In the genomic region with DNA sequence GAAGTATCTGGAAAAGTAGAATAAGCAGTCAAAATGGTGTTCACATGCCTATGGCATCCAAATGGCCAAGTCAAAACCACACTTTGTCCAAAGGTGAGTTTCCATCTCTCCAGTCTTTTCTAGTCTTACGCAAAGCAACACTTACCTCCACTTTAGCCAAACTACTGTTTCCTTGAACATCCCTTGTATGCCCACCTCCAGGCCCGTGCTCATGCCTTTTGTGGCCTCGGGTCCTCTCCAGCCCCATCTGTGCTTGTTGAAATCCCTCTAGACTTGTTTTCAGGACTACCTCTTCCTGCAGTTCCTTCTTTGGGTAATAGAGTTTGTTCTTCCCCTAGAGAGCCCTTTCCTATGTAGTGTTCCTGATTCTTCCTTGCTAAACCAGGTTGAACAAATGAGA, we compare ENCODE assay signal across 22 cellular contexts.
DNase-seq lines count a peak whose midpoint lies in the region; ATAC-seq and TF ChIP-seq lines count a peak whose summit lies in the region.
"Had no signal": no experiment of that assay in that cellular context is flagged by ENCODE, and none has a peak within 500 bp of the region (broad histone marks: within the 10 kb centered on the region; RNA-seq: fewer than 3 reads in every experiment).

No MANE protein-coding gene starts in this region.

- no peak for TF ChIP-seq POLR2A in heart left ventricle (IDR thresholded peaks at IDR 0.05)

- peaks cover 3% of the 10 kb centered on the region for H3K9me3 Mint-ChIP-seq in neural crest cell
- no peaks in the 10 kb centered on the region for H3K9me3 Mint-ChIP-seq in natural killer cell treated with Interleukin-12 subunit alpha and Interleukin-12 subunit beta and Interleukin-15 and Interleukin-18, amount 100 ng/mL, for 72 hours
- H3K9me3 Mint-ChIP-seq: CD14-positive monocyte; CD4-positive, alpha-beta T cell; CD8-positive, alpha-beta memory T cell; HFFc6 had no signal

- intact Hi-C loops in cardiac septum (cut with DNase I) (no loop called here), heart left ventricle (cut with DNase I) (no loop called here)

- H3K4me3 ChIP-seq in heart left ventricle, result no peak overlapping the region
- H3K4me3 ChIP-seq: A549; BLaER1 treated with 17β-estradiol and CSF1 and Interleukin-3, amounts not matched to agents 10 nM and 100 nM; HAP-1 had no signal

- DNase-seq in cardiac septum (ENCODE audit: low spot score) (peak; percentile 50), heart left ventricle (no peak), neural crest cell (ENCODE audit: low read depth, low spot score) (no peak), substantia nigra (lab: John Stamatoyannopoulos, UW) (no peak), dedifferentiated amniotic fluid mesenchymal stem cell (ENCODE audit: extremely low spot score) (no peak)
- DNase-seq in natural killer cell treated with Interleukin-12 subunit alpha and Interleukin-12 subunit beta and Interleukin-15 and Interleukin-18, amount 100 ng/mL, for 72 hours (ENCODE audit: low spot score), result no peak
- DNase-seq: 8988T; ACHN; AML-193; BE2C; CD4-positive, alpha-beta T cell; CD8-positive, alpha-beta memory T cell; DMS 273 treated with DMSO at 0.1 percent for 48 hours; DMS53; DMS79 treated with DMSO at 0.1 percent for 48 hours; GF-D8; GOT3; HFFc6 had no signal

- H3K27ac ChIP-seq in heart left ventricle (no peak overlapping the region), substantia nigra (ENCODE audit: low read depth, low read length, poor library complexity, severe bottlenecking) (peak overlapping the region; percentile 32)
- H3K27ac ChIP-seq: A549; BLaER1 treated with 17β-estradiol and CSF1 and Interleukin-3, amounts not matched to agents 10 nM and 100 nM had no signal

- H3K36me3 Mint-ChIP-seq in neural crest cell (ENCODE audit: low read depth), result peaks cover 6% of the 10 kb centered on the region
- H3K36me3 Mint-ChIP-seq in natural killer cell treated with Interleukin-12 subunit alpha and Interleukin-12 subunit beta and Interleukin-15 and Interleukin-18, amount 100 ng/mL, for 72 hours, result no peaks in the 10 kb centered on the region

- no peak for ATAC-seq in heart left ventricle
- no peak for ATAC-seq in natural killer cell treated with Interleukin-12 subunit alpha and Interleukin-12 subunit beta and Interleukin-15 and Interleukin-18, amount 100 ng/mL, for 72 hours
- ATAC-seq: A549 had no signal

- H3K27me3 Mint-ChIP-seq in neural crest cell (ENCODE audit: low read depth), result no peaks in the 10 kb centered on the region
- H3K27me3 Mint-ChIP-seq in natural killer cell treated with Interleukin-12 subunit alpha and Interleukin-12 subunit beta and Interleukin-15 and Interleukin-18, amount 100 ng/mL, for 72 hours, result no peaks in the 10 kb centered on the region
- H3K27me3 Mint-ChIP-seq: CD4-positive, alpha-beta T cell; CD8-positive, alpha-beta memory T cell had no signal

- H3K9me3 ChIP-seq in heart left ventricle, result no peaks in the 10 kb centered on the region
- H3K9me3 ChIP-seq: A549; BE2C; BLaER1 treated with 17β-estradiol and CSF1 and Interleukin-3, amounts not matched to agents 10 nM and 100 nM; HAP-1 had no signal

- H3K27me3 ChIP-seq in heart left ventricle, result no peaks in the 10 kb centered on the region
- H3K27me3 ChIP-seq: BE2C; BLaER1 treated with 17β-estradiol and CSF1 and Interleukin-3, amounts not matched to agents 10 nM and 100 nM had no signal

- H3K4me1 Mint-ChIP-seq in neural crest cell, result peaks cover 22% of the 10 kb centered on the region
- H3K4me1 Mint-ChIP-seq in natural killer cell treated with Interleukin-12 subunit alpha and Interleukin-12 subunit beta and Interleukin-15 and Interleukin-18, amount 100 ng/mL, for 72 hours (ENCODE audit: low read depth in 2 of 2), result peaks cover 15 to 22% of the 10 kb centered on the region in 2 donors

- H3K4me3 Mint-ChIP-seq in neural crest cell, result no peak overlapping the region
- H3K4me3 Mint-ChIP-seq in natural killer cell treated with Interleukin-12 subunit alpha and Interleukin-12 subunit beta and Interleukin-15 and Interleukin-18, amount 100 ng/mL, for 72 hours, result no peak overlapping the region
- H3K4me3 Mint-ChIP-seq: CD14-positive monocyte; CD4-positive, alpha-beta T cell; CD8-positive, alpha-beta memory T cell; HFFc6 had no signal

- 95 to 99% (median 97%) methylated on average over 3 of the region's 3 CpGs for WGBS in heart left ventricle, 4 donors

- no peaks in the 10 kb centered on the region for H3K36me3 ChIP-seq in heart left ventricle
- H3K36me3 ChIP-seq: BE2C, HAP-1 had no signal

- peak overlapping the region; percentile 16 for H3K27ac Mint-ChIP-seq in neural crest cell (ENCODE audit: unreplicated experiment)
- H3K27ac Mint-ChIP-seq in natural killer cell treated with Interleukin-12 subunit alpha and Interleukin-12 subunit beta and Interleukin-15 and Interleukin-18, amount 100 ng/mL, for 72 hours, result no peak overlapping the region
- H3K27ac Mint-ChIP-seq: CD4-positive, alpha-beta T cell; HFFc6 had no signal

- peaks cover 0 to 45% (median 28%) of the 10 kb centered on the region in 12 donors for H3K4me1 ChIP-seq in heart left ventricle
- H3K4me1 ChIP-seq: A549, BE2C, HAP-1 had no signal

- TF ChIP-seq CTCF in heart left ventricle (IDR thresholded peaks at IDR 0.05), result no peak
- no peak for TF ChIP-seq CTCF in neural crest cell (conservative IDR thresholded peaks at IDR 0.05)
